In the genomic region with DNA sequence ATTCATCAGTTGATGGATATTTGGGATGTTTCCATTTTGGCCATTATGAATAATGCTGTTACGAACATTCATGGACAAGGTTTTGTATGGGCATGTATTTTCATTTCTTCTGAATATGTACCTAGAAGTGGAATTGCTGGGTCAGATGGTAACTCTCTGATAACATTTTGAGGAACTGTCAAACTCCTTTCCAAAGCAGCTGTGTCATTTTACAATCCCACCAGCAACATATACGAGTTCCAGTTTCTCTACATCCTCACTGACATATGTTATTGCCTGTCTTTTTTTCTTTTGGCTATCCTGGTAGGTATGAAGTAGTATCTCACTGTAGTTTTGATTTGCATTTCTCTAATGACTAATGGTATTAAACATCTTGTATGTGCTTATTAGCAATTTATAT, we compare ENCODE assay signal across 1 cellular context.
TF ChIP-seq lines count a peak whose summit lies in the region.

No MANE protein-coding gene starts in this region.

TF ChIP-seq in K562, 482 proteins besides CTCF, POLR2A, EP300 and RAD21 (continued from another document):
- TF ChIP-seq HOMEZ (CRISPR knock-in tag; IDR thresholded peaks at IDR 0.05) (no peak), ETV5 (CRISPR knock-in tag; IDR thresholded peaks at IDR 0.05; ENCODE audit: low read depth) (no peak), NEUROD1 (IDR thresholded peaks at IDR 0.05; ENCODE audit: borderline replicate concordance, low read depth, low read length, partially characterized antibody) (no peak), ZSCAN29 (IDR thresholded peaks at IDR 0.05) (no peak), SNIP1 (IDR thresholded peaks at IDR 0.05; ENCODE audit: low read depth) (no peak), RNF2 (IDR thresholded peaks at IDR 0.05) (no peak), C11orf30 (IDR thresholded peaks at IDR 0.05; ENCODE audit: low read depth) (peak; percentile 30; the same call in 1 of the 2 replicates), NFE2 (IDR thresholded peaks at IDR 0.05; ENCODE audit: low read depth) (peak; percentile 79), TOE1 (IDR thresholded peaks at IDR 0.05; ENCODE audit: borderline replicate concordance) (no peak), TOE1 (CRISPR knock-in tag; IDR thresholded peaks at IDR 0.05; ENCODE audit: borderline replicate concordance, low read depth) (no peak), TEAD2 (tag; IDR thresholded peaks at IDR 0.05) (no peak), ILF3 (IDR thresholded peaks at IDR 0.05; ENCODE audit: borderline replicate concordance) (no peak), NRF1 (conservative IDR thresholded peaks at IDR 0.05 in 1 of 2, IDR thresholded peaks at IDR 0.05 in 1 of 2) (no peak), MAFK (IDR thresholded peaks at IDR 0.05; ENCODE audit: low read length) (peak; percentile 38; the same call in 1 of the 2 replicates), ZNF12 (CRISPR knock-in tag; IDR thresholded peaks at IDR 0.05) (no peak), KLF10 (CRISPR knock-in tag; IDR thresholded peaks at IDR 0.05) (no peak), XRCC3 (IDR thresholded peaks at IDR 0.05) (no peak), NR2C1 (IDR thresholded peaks at IDR 0.05) (no peak), NR2C1 (tag; IDR thresholded peaks at IDR 0.05) (no peak), TFAM (CRISPR knock-in tag; conservative IDR thresholded peaks at IDR 0.05) (no peak), GATAD2B (IDR thresholded peaks at IDR 0.05; ENCODE audit: borderline replicate concordance) (no peak), ELF2 (CRISPR knock-in tag; IDR thresholded peaks at IDR 0.05) (no peak), RFX1 (IDR thresholded peaks at IDR 0.05) (no peak), FOXK2 (conservative IDR thresholded peaks at IDR 0.05 in 1 of 2, IDR thresholded peaks at IDR 0.05 in 1 of 2; ENCODE audit: low read depth in 2 of 2) (no peak), DMBX1 (CRISPR knock-in tag; IDR thresholded peaks at IDR 0.05; ENCODE audit: borderline replicate concordance) (no peak), CEBPG (CRISPR knock-in tag; IDR thresholded peaks at IDR 0.05) (no peak), CEBPG (tag; conservative IDR thresholded peaks at IDR 0.05 in 1 of 2, IDR thresholded peaks at IDR 0.05 in 1 of 2) (no peak), TCF7 (IDR thresholded peaks at IDR 0.05; ENCODE audit: borderline replicate concordance) (no peak), ARNT (IDR thresholded peaks at IDR 0.05) (no peak), ESRRA (IDR thresholded peaks at IDR 0.05; ENCODE audit: borderline replicate concordance, low read depth) (no peak), BCL6 (CRISPR knock-in tag; IDR thresholded peaks at IDR 0.05) (no peak), MEF2A (IDR thresholded peaks at IDR 0.05; ENCODE audit: control insufficient read depth, low read depth, low read length) (no peak), TAF1 (IDR thresholded peaks at IDR 0.05; ENCODE audit: control insufficient read depth, extremely low read depth, insufficient read depth, low read length, severe bottlenecking) (no peak), RBM25 (IDR thresholded peaks at IDR 0.05; ENCODE audit: low read depth, low read length, severe bottlenecking) (peak; percentile 56), MAFF (IDR thresholded peaks at IDR 0.05; ENCODE audit: low read length) (peak; percentile 27; the same call in 1 of the 2 replicates), ZNF316 (IDR thresholded peaks at IDR 0.05) (peak; percentile 24; the same call in 1 of the 2 replicates), TARDBP (IDR thresholded peaks at IDR 0.05) (no peak), ZNF280B (CRISPR knock-in tag; IDR thresholded peaks at IDR 0.05) (no peak), MEIS2 (IDR thresholded peaks at IDR 0.05; ENCODE audit: partially characterized antibody) (peak; percentile 61), FOXJ2 (tag; IDR thresholded peaks at IDR 0.05) (no peak), DPF2 (IDR thresholded peaks at IDR 0.05) (peak; percentile 41; the same call in 1 of the 2 replicates), NR1H2 (CRISPR knock-in tag; IDR thresholded peaks at IDR 0.05) (no peak), MNT (conservative IDR thresholded peaks at IDR 0.05) (no peak), ATF7 (IDR thresholded peaks at IDR 0.05) (no peak), ZNF785 (CRISPR knock-in tag; IDR thresholded peaks at IDR 0.05) (no peak), PPARD (CRISPR knock-in tag; IDR thresholded peaks at IDR 0.05) (no peak), TBL1XR1 (IDR thresholded peaks at IDR 0.05; ENCODE audit: low read length in 2 of 2) (no peak), KDM4B (IDR thresholded peaks at IDR 0.05; ENCODE audit: borderline replicate concordance in 2 of 2, low read depth in 1 of 2) (no peak), ZNF224 (CRISPR knock-in tag; IDR thresholded peaks at IDR 0.05) (no peak), SMC3 (conservative IDR thresholded peaks at IDR 0.05; ENCODE audit: insufficient read depth, low read depth, low read length) (no peak), ATF4 (CRISPR knock-in tag; IDR thresholded peaks at IDR 0.05) (no peak), RCOR1 (IDR thresholded peaks at IDR 0.05; ENCODE audit: borderline replicate concordance in 1 of 2, low read depth in 2 of 2, low read length in 2 of 2) (0 out of 4 replicates have a peak, but pooled peaks of 1 of the 2 experiments have one; percentile 20), NR2C2 (CRISPR knock-in tag; IDR thresholded peaks at IDR 0.05) (no peak), NR2C2 (tag; IDR thresholded peaks at IDR 0.05) (no peak), ZNF695 (CRISPR knock-in tag; IDR thresholded peaks at IDR 0.05) (no peak), SMAD1 (IDR thresholded peaks at IDR 0.05; ENCODE audit: low read depth, low read length, partially characterized antibody) (no peak), SMARCE1 (IDR thresholded peaks at IDR 0.05) (0 out of 2 replicates have a peak, but pooled peaks have one; percentile 34), ZSCAN32 (CRISPR knock-in tag; IDR thresholded peaks at IDR 0.05) (no peak)
- TF ChIP-seq, protein P1, sequence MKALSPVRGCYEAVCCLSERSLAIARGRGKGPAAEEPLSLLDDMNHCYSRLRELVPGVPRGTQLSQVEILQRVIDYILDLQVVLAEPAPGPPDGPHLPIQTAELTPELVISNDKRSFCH (CRISPR knock-in tag; IDR thresholded peaks at IDR 0.05), result no peak
- TF ChIP-seq, protein P1 (tag; IDR thresholded peaks at IDR 0.05), result no peak
